Comparison of ENCODE assay signal across 8 cellular contexts in the genomic region with DNA sequence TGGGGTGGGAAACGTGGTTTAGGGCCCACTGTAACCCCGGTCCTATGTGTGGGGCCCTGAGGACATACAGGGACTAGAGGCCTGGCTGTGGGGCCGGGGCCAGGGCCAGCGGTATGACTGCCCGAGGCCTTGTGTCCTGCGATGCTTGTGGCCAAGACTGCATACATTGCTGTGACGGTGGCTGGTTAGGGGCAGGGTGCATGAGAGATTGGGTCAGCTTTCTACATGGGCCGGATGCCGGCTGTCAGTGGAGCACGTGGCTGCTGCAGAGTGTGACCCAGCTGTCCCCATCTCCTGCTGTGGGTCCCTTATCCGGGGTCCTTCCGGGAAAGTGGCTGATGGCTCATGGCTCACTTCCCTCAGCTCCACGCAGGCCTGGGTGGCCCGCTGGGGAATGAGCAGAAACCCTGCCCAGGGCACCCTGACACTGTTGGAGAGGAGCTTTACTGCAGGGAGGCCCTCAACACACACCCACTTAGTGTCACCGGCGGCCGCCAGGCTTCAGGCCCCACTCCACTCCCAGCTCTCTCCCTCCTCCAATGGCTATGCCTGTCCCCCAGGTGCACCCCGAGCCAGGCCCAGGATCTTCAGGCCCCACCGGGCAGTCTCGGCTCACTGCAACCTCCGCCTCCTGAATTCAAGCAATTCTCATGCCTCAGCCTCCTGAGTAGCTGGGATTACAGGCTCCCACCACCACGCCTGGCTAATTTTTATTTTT. TPM values are rescaled to one million over a fixed set of nuclear protein-coding genes. Genes with fewer than 3 reads are reported as not detected.
DNase-seq lines count a peak whose midpoint lies in the region; ATAC-seq, FAIRE-seq and TF ChIP-seq lines count a peak whose summit lies in the region.
"Had no signal": no experiment of that assay in that cellular context is flagged by ENCODE, and none has a peak within 500 bp of the region (broad histone marks: within the 10 kb centered on the region; RNA-seq: fewer than 3 reads in every experiment).

No MANE protein-coding gene starts in this region.

- no peaks in the 10 kb centered on the region for H3K36me3 Mint-ChIP-seq in activated naive CD4-positive, alpha-beta T cell treated with anti-CD3 and anti-CD28 coated beads, Interleukin-2, amount 50 U/mL, for 24 hours

- no peaks in the 10 kb centered on the region for H3K9me3 Mint-ChIP-seq in activated naive CD4-positive, alpha-beta T cell treated with anti-CD3 and anti-CD28 coated beads, Interleukin-2, amount 50 U/mL, for 24 hours

- H3K9me3 ChIP-seq in kidney (ENCODE audit: control insufficient read depth in 1 of 2, low read length in 2 of 2) (no peaks in the 10 kb centered on the region), thoracic aorta (no peaks in the 10 kb centered on the region)

- H3K4me3 Mint-ChIP-seq in activated naive CD4-positive, alpha-beta T cell treated with anti-CD3 and anti-CD28 coated beads, Interleukin-2, amount 50 U/mL, for 24 hours = peak overlapping the region; percentile 66

- H3K27ac ChIP-seq in kidney (ENCODE audit: low read depth in 2 of 2, low read length in 2 of 2) (no peak overlapping the region), thoracic aorta (no peak overlapping the region)

- H3K4me1 ChIP-seq in kidney (ENCODE audit: control insufficient read depth in 1 of 2, insufficient read depth in 1 of 2, low read depth in 1 of 2, low read length in 2 of 2) (no peaks in the 10 kb centered on the region), thoracic aorta (ENCODE audit: control insufficient read depth in 1 of 2, low read depth in 2 of 2) (peaks cover 0 to 19% of the 10 kb centered on the region in 2 donors)

- H3K4me3 ChIP-seq in kidney (ENCODE audit: low read length in 2 of 2) (no peak overlapping the region), thoracic aorta (peak overlapping the region; percentile 67)

- no peak for ATAC-seq in thoracic aorta (ENCODE audit: insufficient number of reproducible peaks, low FRiP score, low read depth)

- intact Hi-C loops in kidney (cut with DNase I) = no loop called here

- no peaks in the 10 kb centered on the region for H3K27me3 ChIP-seq in thoracic aorta (replicated peaks; ENCODE audit: insufficient read depth)

- no peak for FAIRE-seq in kidney (lab: Jason Lieb, UNC)

- DNase-seq in activated naive CD4-positive, alpha-beta T cell treated with Interleukin-2 at 50 U/mL for 16 hours = no peak
- DNase-seq in kidney = peak; percentile 64
- no peak for DNase-seq in thoracic aorta (ENCODE audit: low spot score)
- no peak for DNase-seq in NCI-H82 (lab: John Stamatoyannopoulos, UW)
- DNase-seq in NCI-H345 (lab: John Stamatoyannopoulos, UW) = no peak
- DNase-seq: PC-3 had no signal

- TF ChIP-seq CTCF in kidney (IDR thresholded peaks at IDR 0.05; ENCODE audit: borderline replicate concordance, extremely low read depth, insufficient read depth) (no peak), thoracic aorta (IDR thresholded peaks at IDR 0.05) (no peak)

- no peak overlapping the region for H3K27ac Mint-ChIP-seq in activated naive CD4-positive, alpha-beta T cell treated with anti-CD3 and anti-CD28 coated beads, Interleukin-2, amount 50 U/mL, for 24 hours

- peaks cover 9% of the 10 kb centered on the region for H3K27me3 Mint-ChIP-seq in activated naive CD4-positive, alpha-beta T cell treated with anti-CD3 and anti-CD28 coated beads, Interleukin-2, amount 50 U/mL, for 24 hours

- H3K36me3 ChIP-seq in kidney (ENCODE audit: control insufficient read depth in 1 of 2, insufficient read depth in 2 of 2, low read length in 2 of 2) = no peaks in the 10 kb centered on the region
- no peaks in the 10 kb centered on the region for H3K36me3 ChIP-seq in thoracic aorta

- no peak overlapping the region for H3K9ac ChIP-seq in kidney (ENCODE audit: low read length in 2 of 2)

- peaks cover 5% of the 10 kb centered on the region for H3K4me1 Mint-ChIP-seq in activated naive CD4-positive, alpha-beta T cell treated with anti-CD3 and anti-CD28 coated beads, Interleukin-2, amount 50 U/mL, for 24 hours

RNA-seq across cellular contexts. Expression of gene RGS11, which starts 0.8 kb away (rescaled TPM):
- total RNA-seq in kidney = 5.9 TPM
- 2.5 TPM for polyA plus RNA-seq in kidney (ENCODE audit: insufficient read depth, low read depth, low replicate concordance)
- total RNA-seq in thoracic aorta = 10 to 100 TPM; 16.8 to 19.4 TPM

RNA-seq across cellular contexts. Expression of gene ARHGDIG, which starts 3.9 kb away (rescaled TPM):
- total RNA-seq in kidney (0.88 TPM), thoracic aorta (not detected)
- not detected for polyA plus RNA-seq in kidney (ENCODE audit: insufficient read depth, low read depth, low replicate concordance)
- total RNA-seq: lower leg skin, PC-3 had no signal

RNA-seq across cellular contexts. Expression of gene PDIA2, which starts 6.4 kb away (rescaled TPM):
- total RNA-seq in kidney (not detected), thoracic aorta (1 to 10 TPM in 1 of 2 donors, under 1 TPM in 1; 0.81 to 3.2 TPM)
- polyA plus RNA-seq in kidney (ENCODE audit: insufficient read depth, low read depth, low replicate concordance) = not detected
- total RNA-seq: PC-3 had no signal

RNA-seq across cellular contexts. Expression of gene FAM234A, which starts 41.9 kb away (rescaled TPM):
- total RNA-seq in kidney (109 TPM), thoracic aorta (100 to 1,000 TPM in 1 of 2 donors, 10 to 100 TPM in 1; 51.7 to 141 TPM)
- 65.3 TPM for polyA plus RNA-seq in kidney (ENCODE audit: insufficient read depth, low read depth, low replicate concordance)

RNA-seq across cellular contexts. Expression of gene LUC7L, which starts 47.3 kb away (rescaled TPM):
- total RNA-seq in kidney (72.0 TPM), thoracic aorta (100 to 1,000 TPM; 101 to 171 TPM)
- polyA plus RNA-seq in kidney (ENCODE audit: insufficient read depth, low read depth, low replicate concordance) = 56.3 TPM
